In genomic region chr10:124048371-124049290, GRCh38 we compare ENCODE assay signal across 1 cellular context.
TF ChIP-seq lines count a peak whose summit lies in the region.

No MANE protein-coding gene starts in this region.

TF ChIP-seq in HCT116, 20 proteins besides CTCF, POLR2A, EP300 and RAD21:
- TF ChIP-seq REST (IDR thresholded peaks at IDR 0.05; ENCODE audit: low read depth) (no peak), SIN3A (IDR thresholded peaks at IDR 0.05; ENCODE audit: low read depth) (no peak), ELF1 (IDR thresholded peaks at IDR 0.05; ENCODE audit: borderline replicate concordance, low read depth) (no peak), TCF7L2 (IDR thresholded peaks at IDR 0.05; ENCODE audit: borderline replicate concordance, extremely low read depth, insufficient read depth, insufficient read length) (no peak), YY1 (IDR thresholded peaks at IDR 0.05; ENCODE audit: extremely low read depth, insufficient replicate concordance, low read depth, low read length) (no peak), ZNF274 (IDR thresholded peaks at IDR 0.05; ENCODE audit: low read depth, low read length) (no peak), EZH2 (IDR thresholded peaks at IDR 0.05) (no peak), FOSL1 (IDR thresholded peaks at IDR 0.05; ENCODE audit: low read depth) (no peak), EZH2phosphoT487 (IDR thresholded peaks at IDR 0.05; ENCODE audit: borderline replicate concordance) (no peak)
- TF ChIP-seq, protein P1, sequence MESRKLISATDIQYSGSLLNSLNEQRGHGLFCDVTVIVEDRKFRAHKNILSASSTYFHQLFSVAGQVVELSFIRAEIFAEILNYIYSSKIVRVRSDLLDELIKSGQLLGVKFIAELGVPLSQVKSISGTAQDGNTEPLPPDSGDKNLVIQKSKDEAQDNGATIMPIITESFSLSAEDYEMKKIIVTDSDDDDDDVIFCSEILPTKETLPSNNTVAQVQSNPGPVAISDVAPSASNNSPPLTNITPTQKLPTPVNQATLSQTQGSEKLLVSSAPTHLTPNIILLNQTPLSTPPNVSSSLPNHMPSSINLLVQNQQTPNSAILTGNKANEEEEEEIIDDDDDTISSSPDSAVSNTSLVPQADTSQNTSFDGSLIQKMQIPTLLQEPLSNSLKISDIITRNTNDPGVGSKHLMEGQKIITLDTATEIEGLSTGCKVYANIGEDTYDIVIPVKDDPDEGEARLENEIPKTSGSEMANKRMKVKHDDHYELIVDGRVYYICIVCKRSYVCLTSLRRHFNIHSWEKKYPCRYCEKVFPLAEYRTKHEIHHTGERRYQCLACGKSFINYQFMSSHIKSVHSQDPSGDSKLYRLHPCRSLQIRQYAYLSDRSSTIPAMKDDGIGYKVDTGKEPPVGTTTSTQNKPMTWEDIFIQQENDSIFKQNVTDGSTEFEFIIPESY (IDR thresholded peaks at IDR 0.05; ENCODE audit: extremely low read depth, insufficient replicate concordance, low read length): no peak
